In the genomic region with DNA sequence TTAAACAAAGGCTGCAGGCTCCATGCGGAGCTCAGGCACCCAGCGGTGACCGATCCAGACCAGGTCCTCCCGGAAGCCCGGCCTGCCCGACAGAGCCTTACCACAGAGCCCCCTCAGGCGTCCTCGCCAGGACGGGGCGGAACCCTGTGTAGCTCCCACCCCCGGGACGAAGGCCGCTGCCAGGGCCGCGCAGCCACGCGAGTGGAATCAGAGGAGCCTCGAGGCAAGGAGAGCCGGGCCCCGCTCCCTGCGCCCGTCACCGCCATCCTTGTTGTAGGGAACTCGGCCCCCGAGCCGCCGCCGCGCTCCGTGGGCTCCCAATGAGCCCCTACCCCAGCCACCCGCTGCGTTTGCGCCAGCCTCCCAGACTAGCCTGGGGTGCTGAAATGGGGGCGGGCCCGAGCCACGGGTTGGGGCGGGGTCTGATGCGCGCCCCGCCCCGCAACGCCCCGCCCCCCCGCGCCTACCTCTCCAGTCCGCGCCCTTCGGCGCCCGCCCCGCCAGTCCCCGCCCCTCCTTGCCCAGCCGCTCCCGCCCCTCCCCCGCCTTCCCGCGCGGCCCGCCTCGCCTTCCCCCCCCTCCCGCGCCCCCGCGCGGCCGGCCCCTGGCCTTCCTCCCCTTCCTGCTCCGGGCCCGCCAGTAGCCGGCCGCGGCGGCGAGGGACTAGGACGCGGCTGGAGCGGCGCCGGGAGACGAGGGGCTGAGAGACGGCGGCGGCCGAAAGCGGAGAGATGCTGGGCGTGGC, we compare ENCODE assay signal across 1 cellular context.
TF ChIP-seq lines count a peak whose summit lies in the region.

A gene with protein sequence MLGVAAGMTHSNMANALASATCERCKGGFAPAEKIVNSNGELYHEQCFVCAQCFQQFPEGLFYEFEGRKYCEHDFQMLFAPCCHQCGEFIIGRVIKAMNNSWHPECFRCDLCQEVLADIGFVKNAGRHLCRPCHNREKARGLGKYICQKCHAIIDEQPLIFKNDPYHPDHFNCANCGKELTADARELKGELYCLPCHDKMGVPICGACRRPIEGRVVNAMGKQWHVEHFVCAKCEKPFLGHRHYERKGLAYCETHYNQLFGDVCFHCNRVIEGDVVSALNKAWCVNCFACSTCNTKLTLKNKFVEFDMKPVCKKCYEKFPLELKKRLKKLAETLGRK (plus strand): TSS at position 639 of the 745 bp plus-strand sequence. CDS start 93 bp downstream, at position 732.

TF ChIP-seq in K562, 482 proteins besides CTCF, POLR2A, EP300 and RAD21 (continued from another document and continues in another):
- TF ChIP-seq, protein P1, sequence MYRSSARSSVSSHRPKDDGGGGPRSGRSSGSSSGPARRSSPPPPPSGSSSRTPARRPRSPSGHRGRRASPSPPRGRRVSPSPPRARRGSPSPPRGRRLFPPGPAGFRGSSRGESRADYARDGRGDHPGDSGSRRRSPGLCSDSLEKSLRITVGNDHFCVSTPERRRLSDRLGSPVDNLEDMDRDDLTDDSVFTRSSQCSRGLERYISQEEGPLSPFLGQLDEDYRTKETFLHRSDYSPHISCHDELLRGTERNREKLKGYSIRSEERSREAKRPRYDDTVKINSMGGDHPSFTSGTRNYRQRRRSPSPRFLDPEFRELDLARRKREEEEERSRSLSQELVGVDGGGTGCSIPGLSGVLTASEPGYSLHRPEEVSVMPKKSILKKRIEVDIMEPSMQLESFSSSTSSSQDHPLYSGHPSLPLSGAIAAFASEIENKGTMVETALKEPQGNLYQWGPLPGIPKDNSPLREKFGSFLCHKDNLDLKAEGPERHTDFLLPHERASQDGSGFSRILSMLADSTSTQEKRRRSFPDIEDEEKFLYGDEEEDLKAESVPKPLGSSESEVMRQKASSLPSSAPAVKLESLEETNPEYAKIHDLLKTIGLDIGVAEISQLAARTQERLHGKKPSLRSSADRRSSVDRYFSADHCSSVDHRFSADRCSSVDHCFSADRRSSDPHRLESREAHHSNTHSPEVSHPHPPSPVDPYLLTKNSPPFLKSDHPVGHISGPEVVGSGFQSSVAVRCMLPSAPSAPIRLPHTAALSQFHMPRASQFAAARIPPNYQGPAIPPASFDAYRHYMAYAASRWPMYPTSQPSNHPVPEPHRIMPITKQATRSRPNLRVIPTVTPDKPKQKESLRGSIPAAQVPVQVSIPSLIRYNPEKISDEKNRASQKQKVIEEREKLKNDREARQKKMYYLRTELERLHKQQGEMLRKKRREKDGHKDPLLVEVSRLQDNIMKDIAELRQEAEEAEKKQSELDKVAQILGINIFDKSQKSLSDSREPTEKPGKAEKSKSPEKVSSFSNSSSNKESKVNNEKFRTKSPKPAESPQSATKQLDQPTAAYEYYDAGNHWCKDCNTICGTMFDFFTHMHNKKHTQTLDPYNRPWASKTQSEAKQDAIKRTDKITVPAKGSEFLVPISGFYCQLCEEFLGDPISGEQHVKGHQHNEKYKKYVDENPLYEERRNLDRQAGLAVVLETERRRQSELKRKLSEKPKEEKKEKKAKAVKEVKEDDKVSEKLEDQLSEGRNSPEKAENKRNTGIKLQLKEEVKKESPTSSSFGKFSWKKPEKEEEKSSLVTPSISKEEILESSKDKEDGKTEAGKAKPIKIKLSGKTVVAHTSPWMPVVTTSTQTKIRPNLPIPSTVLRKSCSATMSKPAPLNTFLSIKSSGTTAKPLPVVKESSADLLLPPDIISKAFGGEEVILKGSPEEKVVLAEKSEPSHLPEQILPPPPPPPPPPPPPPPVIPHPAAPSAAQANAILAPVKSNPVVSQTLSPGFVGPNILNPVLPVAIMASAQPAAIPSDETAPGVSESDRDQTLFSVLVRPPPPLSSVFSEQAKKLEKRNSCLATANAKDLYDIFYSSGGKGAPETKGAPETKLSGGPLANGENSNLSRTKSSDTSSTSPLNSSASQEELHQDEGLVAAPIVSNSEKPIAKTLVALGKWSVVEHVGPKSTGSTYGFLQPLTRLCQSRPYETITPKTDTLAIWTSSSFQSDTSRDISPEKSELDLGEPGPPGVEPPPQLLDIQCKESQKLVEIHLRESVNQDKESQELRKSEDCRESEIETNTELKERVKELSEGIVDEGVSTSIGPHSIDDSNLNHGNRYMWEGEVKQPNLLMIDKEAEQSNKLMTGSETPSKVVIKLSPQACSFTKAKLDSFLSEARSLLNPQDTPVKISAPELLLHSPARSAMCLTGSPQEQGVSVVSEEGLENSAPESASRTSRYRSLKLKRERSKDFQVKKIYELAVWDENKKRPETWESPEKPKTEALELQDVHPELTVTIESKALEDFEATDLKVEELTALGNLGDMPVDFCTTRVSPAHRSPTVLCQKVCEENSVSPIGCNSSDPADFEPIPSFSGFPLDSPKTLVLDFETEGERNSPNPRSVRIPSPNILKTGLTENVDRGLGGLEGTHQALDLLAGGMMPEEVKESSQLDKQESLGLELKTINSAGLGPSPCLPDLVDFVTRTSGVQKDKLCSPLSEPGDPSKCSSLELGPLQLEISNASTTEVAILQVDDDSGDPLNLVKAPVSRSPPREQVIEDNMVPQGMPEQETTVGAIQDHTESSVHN (IDR thresholded peaks at IDR 0.05; ENCODE audit: borderline replicate concordance in 1 of 2, low read depth in 1 of 2): no peak
- no peak for TF ChIP-seq FOSL1 (tag; conservative IDR thresholded peaks at IDR 0.05)
- TF ChIP-seq HLTF (IDR thresholded peaks at IDR 0.05): no peak
- TF ChIP-seq ELF2 (CRISPR knock-in tag; IDR thresholded peaks at IDR 0.05): no peak
- TF ChIP-seq PRDM10 (IDR thresholded peaks at IDR 0.05; ENCODE audit: partially characterized antibody): no peak
- TF ChIP-seq, protein P2, sequence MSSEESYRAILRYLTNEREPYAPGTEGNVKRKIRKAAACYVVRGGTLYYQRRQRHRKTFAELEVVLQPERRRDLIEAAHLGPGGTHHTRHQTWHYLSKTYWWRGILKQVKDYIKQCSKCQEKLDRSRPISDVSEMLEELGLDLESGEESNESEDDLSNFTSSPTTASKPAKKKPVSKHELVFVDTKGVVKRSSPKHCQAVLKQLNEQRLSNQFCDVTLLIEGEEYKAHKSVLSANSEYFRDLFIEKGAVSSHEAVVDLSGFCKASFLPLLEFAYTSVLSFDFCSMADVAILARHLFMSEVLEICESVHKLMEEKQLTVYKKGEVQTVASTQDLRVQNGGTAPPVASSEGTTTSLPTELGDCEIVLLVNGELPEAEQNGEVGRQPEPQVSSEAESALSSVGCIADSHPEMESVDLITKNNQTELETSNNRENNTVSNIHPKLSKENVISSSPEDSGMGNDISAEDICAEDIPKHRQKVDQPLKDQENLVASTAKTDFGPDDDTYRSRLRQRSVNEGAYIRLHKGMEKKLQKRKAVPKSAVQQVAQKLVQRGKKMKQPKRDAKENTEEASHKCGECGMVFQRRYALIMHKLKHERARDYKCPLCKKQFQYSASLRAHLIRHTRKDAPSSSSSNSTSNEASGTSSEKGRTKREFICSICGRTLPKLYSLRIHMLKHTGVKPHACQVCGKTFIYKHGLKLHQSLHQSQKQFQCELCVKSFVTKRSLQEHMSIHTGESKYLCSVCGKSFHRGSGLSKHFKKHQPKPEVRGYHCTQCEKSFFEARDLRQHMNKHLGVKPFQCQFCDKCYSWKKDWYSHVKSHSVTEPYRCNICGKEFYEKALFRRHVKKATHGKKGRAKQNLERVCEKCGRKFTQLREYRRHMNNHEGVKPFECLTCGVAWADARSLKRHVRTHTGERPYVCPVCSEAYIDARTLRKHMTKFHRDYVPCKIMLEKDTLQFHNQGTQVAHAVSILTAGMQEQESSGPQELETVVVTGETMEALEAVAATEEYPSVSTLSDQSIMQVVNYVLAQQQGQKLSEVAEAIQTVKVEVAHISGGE (CRISPR knock-in tag; IDR thresholded peaks at IDR 0.05): no peak
- TF ChIP-seq STAT5A (IDR thresholded peaks at IDR 0.05; ENCODE audit: borderline replicate concordance, low read length): no peak
- TF ChIP-seq CCNT2 (IDR thresholded peaks at IDR 0.05; ENCODE audit: borderline replicate concordance, extremely low read depth, insufficient read length, low read depth, low read length): peak; percentile 52
- TF ChIP-seq CBX2 (IDR thresholded peaks at IDR 0.05; ENCODE audit: insufficient read depth, low read length, poor library complexity, severe bottlenecking): no peak
- TF ChIP-seq SIN3B (IDR thresholded peaks at IDR 0.05; ENCODE audit: low read depth): 0 out of 2 replicates have a peak, but pooled peaks have one; percentile 42
- no peak for TF ChIP-seq NCOA6 (IDR thresholded peaks at IDR 0.05)
- TF ChIP-seq KAT8 (IDR thresholded peaks at IDR 0.05; ENCODE audit: low read depth): no peak
- no peak for TF ChIP-seq ZNF23 (CRISPR knock-in tag; IDR thresholded peaks at IDR 0.05)
- no peak for TF ChIP-seq FOXM1 (IDR thresholded peaks at IDR 0.05; ENCODE audit: low read depth)
- TF ChIP-seq FOXM1 (CRISPR knock-in tag; IDR thresholded peaks at IDR 0.05; ENCODE audit: low read depth): 0 out of 2 replicates have a peak, but pooled peaks have one; percentile 30
- TF ChIP-seq ZNF707 (CRISPR knock-in tag; conservative IDR thresholded peaks at IDR 0.05): no peak
- no peak for TF ChIP-seq ZNF436 (CRISPR knock-in tag; IDR thresholded peaks at IDR 0.05)
- TF ChIP-seq ERF (CRISPR knock-in tag; IDR thresholded peaks at IDR 0.05): peak; percentile 86; the same call in 1 of the 2 replicates
- TF ChIP-seq CC2D1A (IDR thresholded peaks at IDR 0.05): no peak
- TF ChIP-seq ESRRA (IDR thresholded peaks at IDR 0.05; ENCODE audit: borderline replicate concordance, low read depth): peak; percentile 47; the same call in 1 of the 2 replicates
- TF ChIP-seq ETV6 (IDR thresholded peaks at IDR 0.05; ENCODE audit: borderline replicate concordance in 1 of 2, low read depth in 2 of 2, low read length in 1 of 2): no peak
- TF ChIP-seq ETV6 (CRISPR knock-in tag; IDR thresholded peaks at IDR 0.05; ENCODE audit: borderline replicate concordance): no peak
- TF ChIP-seq SPI1 (IDR thresholded peaks at IDR 0.05; ENCODE audit: borderline replicate concordance, low read depth, low read length): peak; percentile 4; the same call in 1 of the 2 replicates
- TF ChIP-seq, protein P3, sequence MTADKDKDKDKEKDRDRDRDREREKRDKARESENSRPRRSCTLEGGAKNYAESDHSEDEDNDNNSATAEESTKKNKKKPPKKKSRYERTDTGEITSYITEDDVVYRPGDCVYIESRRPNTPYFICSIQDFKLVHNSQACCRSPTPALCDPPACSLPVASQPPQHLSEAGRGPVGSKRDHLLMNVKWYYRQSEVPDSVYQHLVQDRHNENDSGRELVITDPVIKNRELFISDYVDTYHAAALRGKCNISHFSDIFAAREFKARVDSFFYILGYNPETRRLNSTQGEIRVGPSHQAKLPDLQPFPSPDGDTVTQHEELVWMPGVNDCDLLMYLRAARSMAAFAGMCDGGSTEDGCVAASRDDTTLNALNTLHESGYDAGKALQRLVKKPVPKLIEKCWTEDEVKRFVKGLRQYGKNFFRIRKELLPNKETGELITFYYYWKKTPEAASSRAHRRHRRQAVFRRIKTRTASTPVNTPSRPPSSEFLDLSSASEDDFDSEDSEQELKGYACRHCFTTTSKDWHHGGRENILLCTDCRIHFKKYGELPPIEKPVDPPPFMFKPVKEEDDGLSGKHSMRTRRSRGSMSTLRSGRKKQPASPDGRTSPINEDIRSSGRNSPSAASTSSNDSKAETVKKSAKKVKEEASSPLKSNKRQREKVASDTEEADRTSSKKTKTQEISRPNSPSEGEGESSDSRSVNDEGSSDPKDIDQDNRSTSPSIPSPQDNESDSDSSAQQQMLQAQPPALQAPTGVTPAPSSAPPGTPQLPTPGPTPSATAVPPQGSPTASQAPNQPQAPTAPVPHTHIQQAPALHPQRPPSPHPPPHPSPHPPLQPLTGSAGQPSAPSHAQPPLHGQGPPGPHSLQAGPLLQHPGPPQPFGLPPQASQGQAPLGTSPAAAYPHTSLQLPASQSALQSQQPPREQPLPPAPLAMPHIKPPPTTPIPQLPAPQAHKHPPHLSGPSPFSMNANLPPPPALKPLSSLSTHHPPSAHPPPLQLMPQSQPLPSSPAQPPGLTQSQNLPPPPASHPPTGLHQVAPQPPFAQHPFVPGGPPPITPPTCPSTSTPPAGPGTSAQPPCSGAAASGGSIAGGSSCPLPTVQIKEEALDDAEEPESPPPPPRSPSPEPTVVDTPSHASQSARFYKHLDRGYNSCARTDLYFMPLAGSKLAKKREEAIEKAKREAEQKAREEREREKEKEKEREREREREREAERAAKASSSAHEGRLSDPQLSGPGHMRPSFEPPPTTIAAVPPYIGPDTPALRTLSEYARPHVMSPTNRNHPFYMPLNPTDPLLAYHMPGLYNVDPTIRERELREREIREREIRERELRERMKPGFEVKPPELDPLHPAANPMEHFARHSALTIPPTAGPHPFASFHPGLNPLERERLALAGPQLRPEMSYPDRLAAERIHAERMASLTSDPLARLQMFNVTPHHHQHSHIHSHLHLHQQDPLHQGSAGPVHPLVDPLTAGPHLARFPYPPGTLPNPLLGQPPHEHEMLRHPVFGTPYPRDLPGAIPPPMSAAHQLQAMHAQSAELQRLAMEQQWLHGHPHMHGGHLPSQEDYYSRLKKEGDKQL (CRISPR knock-in tag; IDR thresholded peaks at IDR 0.05; ENCODE audit: borderline replicate concordance): no peak
- TF ChIP-seq TAF7 (tag; IDR thresholded peaks at IDR 0.05): 0 out of 2 replicates have a peak, but pooled peaks have one; percentile 48
- no peak for TF ChIP-seq ZNF24 (IDR thresholded peaks at IDR 0.05)
- TF ChIP-seq, protein P4, sequence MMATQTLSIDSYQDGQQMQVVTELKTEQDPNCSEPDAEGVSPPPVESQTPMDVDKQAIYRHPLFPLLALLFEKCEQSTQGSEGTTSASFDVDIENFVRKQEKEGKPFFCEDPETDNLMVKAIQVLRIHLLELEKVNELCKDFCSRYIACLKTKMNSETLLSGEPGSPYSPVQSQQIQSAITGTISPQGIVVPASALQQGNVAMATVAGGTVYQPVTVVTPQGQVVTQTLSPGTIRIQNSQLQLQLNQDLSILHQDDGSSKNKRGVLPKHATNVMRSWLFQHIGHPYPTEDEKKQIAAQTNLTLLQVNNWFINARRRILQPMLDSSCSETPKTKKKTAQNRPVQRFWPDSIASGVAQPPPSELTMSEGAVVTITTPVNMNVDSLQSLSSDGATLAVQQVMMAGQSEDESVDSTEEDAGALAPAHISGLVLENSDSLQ (IDR thresholded peaks at IDR 0.05): no peak
- TF ChIP-seq GTF2E2 (tag; IDR thresholded peaks at IDR 0.05): no peak; the same call in 1 of the 2 replicates
- TF ChIP-seq XRCC3 (IDR thresholded peaks at IDR 0.05): no peak
- peak; percentile 82 for TF ChIP-seq L3MBTL2 (IDR thresholded peaks at IDR 0.05)
